In the genomic region with DNA sequence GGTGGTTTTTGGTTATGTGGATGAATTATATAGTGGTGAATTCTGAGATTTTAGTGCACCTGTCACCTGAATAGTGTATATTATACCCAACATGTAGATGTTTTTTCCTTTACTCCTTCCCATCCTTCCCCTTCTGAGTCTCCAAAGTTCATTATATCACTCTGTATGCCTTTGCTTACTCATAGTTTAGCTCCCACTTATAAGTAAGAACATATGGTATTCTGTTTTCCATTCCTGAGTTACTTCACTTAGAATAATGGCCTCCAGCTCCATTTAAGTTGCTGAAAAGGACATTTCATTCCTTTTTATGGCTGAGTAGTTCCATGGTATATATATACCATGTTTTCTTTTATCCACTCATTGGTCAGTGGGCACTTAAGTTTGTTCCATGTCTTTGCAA, we compare ENCODE assay signal across 8 cellular contexts.
"Had no signal": no experiment of that assay in that cellular context is flagged by ENCODE, and none has a peak within 500 bp of the region (broad histone marks: within the 10 kb centered on the region; RNA-seq: fewer than 3 reads in every experiment).

No MANE protein-coding gene starts in this region.

- ATAC-seq: HCT116 had no signal

- H3K27ac ChIP-seq: KMS-11 had no signal

- H3K4me2 ChIP-seq: KMS-11 had no signal

- H3K36me3 ChIP-seq: HAP-1 had no signal

- FAIRE-seq: HTR-8/SVneo had no signal

- DNase-seq: GOT3, H7, Karpas-422, KBM-7 had no signal

- H3K9me3 ChIP-seq: HAP-1 had no signal

- H3K4me3 ChIP-seq: HAP-1 had no signal

- H3K9ac ChIP-seq: KMS-11 had no signal
